Comparison of ENCODE assay signal across 18 cellular contexts in the genomic region with DNA sequence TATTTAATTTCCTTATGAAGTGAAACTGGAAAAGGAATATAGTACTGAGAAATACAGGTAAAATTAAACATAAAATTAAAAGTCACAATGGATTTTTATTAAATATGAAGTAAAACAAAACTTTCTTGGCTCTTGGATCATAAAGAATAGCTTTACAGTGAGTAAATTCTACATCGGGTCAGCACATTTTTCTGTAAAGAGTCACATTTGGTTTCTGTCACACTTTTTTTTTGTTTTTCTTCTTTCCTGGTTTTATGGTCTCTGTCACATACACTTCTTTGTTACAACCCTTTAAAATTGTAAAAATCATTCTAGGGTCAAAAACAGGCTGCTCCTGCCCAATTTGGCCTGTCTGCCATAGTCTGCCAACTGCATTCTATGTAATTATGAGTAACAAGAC.
"Had no signal": no experiment of that assay in that cellular context is flagged by ENCODE, and none has a peak within 500 bp of the region (broad histone marks: within the 10 kb centered on the region; RNA-seq: fewer than 3 reads in every experiment).

No MANE protein-coding gene starts in this region.

- H3K4me3 ChIP-seq: cardiac muscle cell, spleen had no signal

- H3K9me3 ChIP-seq: spleen had no signal

- H3K4me3 Mint-ChIP-seq: activated naive CD8-positive, alpha-beta T cell treated with anti-CD3 and anti-CD28 coated beads, Interleukin-2, amount 10 ng/mL, durations not matched to agents 7 days and 5 days; natural killer cell treated with Interleukin-12 subunit alpha and Interleukin-12 subunit beta and Interleukin-15 and Interleukin-18, amount 100 ng/mL, for 72 hours had no signal

- H3K36me3 Mint-ChIP-seq: activated naive CD8-positive, alpha-beta T cell treated with anti-CD3 and anti-CD28 coated beads, Interleukin-2, amount 10 ng/mL, durations not matched to agents 7 days and 5 days; natural killer cell treated with Interleukin-12 subunit alpha and Interleukin-12 subunit beta and Interleukin-15 and Interleukin-18, amount 100 ng/mL, for 72 hours had no signal

- DNase-seq: activated CD4-positive, CD25-positive, alpha-beta regulatory T cell treated with anti-CD3 and anti-CD28 coated beads, Interleukin-2, amount 50 U/mL, for 72 hours; activated naive CD4-positive, alpha-beta T cell; activated naive CD8-positive, alpha-beta T cell treated with anti-CD3 and anti-CD28 coated beads, Interleukin-2, amount 10 ng/mL, durations not matched to agents 7 days and 5 days; anterior cingulate cortex; erythroblast; hippocampal formation; left ventricle myocardium superior; mesenchymal stem cell; nucleus accumbens; posterior cingulate gyrus; right cardiac atrium; spleen; stimulated activated CD4-positive, alpha-beta T cell treated with anti-CD3 and anti-CD28 coated beads, Interleukin-1b, Interleukin-23, amount 100 ng/mL, for 48 hours; T-helper 1 cell; T1000 had no signal

- H3K9me3 Mint-ChIP-seq: activated naive CD8-positive, alpha-beta T cell treated with anti-CD3 and anti-CD28 coated beads, Interleukin-2, amount 10 ng/mL, durations not matched to agents 7 days and 5 days had no signal

- H3K4me1 Mint-ChIP-seq: activated naive CD8-positive, alpha-beta T cell treated with anti-CD3 and anti-CD28 coated beads, Interleukin-2, amount 10 ng/mL, durations not matched to agents 7 days and 5 days had no signal

- H3K27ac Mint-ChIP-seq: activated naive CD8-positive, alpha-beta T cell treated with anti-CD3 and anti-CD28 coated beads, Interleukin-2, amount 10 ng/mL, durations not matched to agents 7 days and 5 days; natural killer cell treated with Interleukin-12 subunit alpha and Interleukin-12 subunit beta and Interleukin-15 and Interleukin-18, amount 100 ng/mL, for 72 hours had no signal

- H3K27me3 ChIP-seq: cardiac muscle cell, spleen had no signal

- H3K36me3 ChIP-seq: cardiac muscle cell, spleen had no signal

- H3K27ac ChIP-seq: cardiac muscle cell, spleen had no signal

- FAIRE-seq: keratinocyte had no signal

- H3K27me3 Mint-ChIP-seq: activated naive CD8-positive, alpha-beta T cell treated with anti-CD3 and anti-CD28 coated beads, Interleukin-2, amount 10 ng/mL, durations not matched to agents 7 days and 5 days; natural killer cell treated with Interleukin-12 subunit alpha and Interleukin-12 subunit beta and Interleukin-15 and Interleukin-18, amount 100 ng/mL, for 72 hours had no signal

- H3K4me1 ChIP-seq: spleen had no signal

- ATAC-seq: left ventricle myocardium superior; natural killer cell treated with Interleukin-12 subunit alpha and Interleukin-12 subunit beta and Interleukin-15 and Interleukin-18, amount 100 ng/mL, for 72 hours; right cardiac atrium had no signal
